8 cellular contexts compared by ENCODE assay signal in genomic region chr1:65255088-65256050, GRCh38. TPM values are rescaled to one million over a fixed set of nuclear protein-coding genes. Genes with fewer than 3 reads are reported as not detected.
A peak's percentile ranks its signal among the peaks of the same experiment; 100 is the strongest.
DNase-seq lines count a peak whose midpoint lies in the region; ATAC-seq and TF ChIP-seq lines count a peak whose summit lies in the region.

No MANE protein-coding gene starts in this region.

- no peak overlapping the region for H2BK120ac ChIP-seq in mesendoderm (ENCODE audit: low read depth, low read length)

- no peaks in the 10 kb centered on the region for H3K27me3 ChIP-seq in Peyer's patch
- H3K27me3 ChIP-seq in effector memory CD4-positive, alpha-beta T cell (replicated peaks; ENCODE audit: control insufficient read depth, insufficient read depth, low read length, poor library complexity, severe bottlenecking) = no peaks in the 10 kb centered on the region
- H3K27me3 ChIP-seq in mesendoderm (ENCODE audit: insufficient read depth, low read length, poor library complexity) = no peaks in the 10 kb centered on the region
- no peaks in the 10 kb centered on the region for H3K27me3 ChIP-seq in upper lobe of right lung

- no peak for DNase-seq in Peyer's patch
- DNase-seq in effector memory CD4-positive, alpha-beta T cell = no peak
- peak; percentile 49 for DNase-seq in mesendoderm
- no peak for DNase-seq in upper lobe of right lung

- ATAC-seq in GM18502 (IDR thresholded peaks at IDR 0.05; ENCODE audit: poor library complexity, unreplicated experiment) (peak; percentile 5), upper lobe of right lung (no peak), HG03095 (IDR thresholded peaks at IDR 0.05; ENCODE audit: unreplicated experiment) (no peak), HG03432 (IDR thresholded peaks at IDR 0.05; ENCODE audit: unreplicated experiment) (no peak)

- peak overlapping the region; percentile 86 for H3K23ac ChIP-seq in mesendoderm (ENCODE audit: low read length)

- H4K5ac ChIP-seq in mesendoderm (ENCODE audit: low read length) = no peak overlapping the region

- peaks cover 5% of the 10 kb centered on the region for H3K79me1 ChIP-seq in mesendoderm (ENCODE audit: low read length)

- H2BK5ac ChIP-seq in mesendoderm (ENCODE audit: low read length) = no peak overlapping the region

- no peaks in the 10 kb centered on the region for H3K9me3 ChIP-seq in Peyer's patch
- H3K9me3 ChIP-seq in effector memory CD4-positive, alpha-beta T cell (ENCODE audit: control insufficient read depth, low read length) = no peaks in the 10 kb centered on the region
- no peaks in the 10 kb centered on the region for H3K9me3 ChIP-seq in upper lobe of right lung

- H3K4me3 ChIP-seq in Peyer's patch = peak overlapping the region; percentile 40 to 77 (median 74)
- H3K4me3 ChIP-seq in effector memory CD4-positive, alpha-beta T cell (ENCODE audit: insufficient read depth, low read depth, low read length, poor library complexity, severe bottlenecking) = peak overlapping the region; percentile 60
- peak overlapping the region; percentile 81 for H3K4me3 ChIP-seq in mesendoderm (ENCODE audit: low read length)
- H3K4me3 ChIP-seq in upper lobe of right lung = peak overlapping the region; percentile 72

- H3K18ac ChIP-seq in mesendoderm (ENCODE audit: low read length) = peak overlapping the region; percentile 76

- peak overlapping the region; percentile 87 for H3K9ac ChIP-seq in mesendoderm (ENCODE audit: low read length)

- no CpG with 5 or more reads among the region's 28 CpGs for WGBS in mesendoderm (ENCODE audit: extremely low coverage, insufficient coverage, low lambda C conversion rate)

- H2BK15ac ChIP-seq in mesendoderm (replicated peaks; ENCODE audit: low read depth) = no peak overlapping the region

- H4K8ac ChIP-seq in mesendoderm (ENCODE audit: low read depth, low read length) = no peak overlapping the region

- H3K36me3 ChIP-seq in Peyer's patch (no peaks in the 10 kb centered on the region), mesendoderm (ENCODE audit: control insufficient read depth, insufficient read depth, low read length) (no peaks in the 10 kb centered on the region), upper lobe of right lung (no peaks in the 10 kb centered on the region)
- H3K36me3 ChIP-seq in effector memory CD4-positive, alpha-beta T cell (ENCODE audit: control insufficient read depth, insufficient read depth, low read length) = no peaks in the 10 kb centered on the region

- peak overlapping the region; percentile 93 for H3K56ac ChIP-seq in mesendoderm (ENCODE audit: low read length)

- H3K4me2 ChIP-seq in mesendoderm (ENCODE audit: low read length) = peak overlapping the region; percentile 99

- intact Hi-C loops in upper lobe of right lung (cut with DNase I) = no loop called here

- H3K27ac ChIP-seq in 22Rv1 (peak overlapping the region; percentile 57), Peyer's patch (peak overlapping the region in 1 of 4 donors; percentile 67), mesendoderm (ENCODE audit: low read depth, low read length) (no peak overlapping the region), upper lobe of right lung (no peak overlapping the region)
- H3K27ac ChIP-seq in effector memory CD4-positive, alpha-beta T cell (ENCODE audit: insufficient read depth, low read length, poor library complexity, severe bottlenecking) = no peak overlapping the region

- no peak for TF ChIP-seq CTCF in 22Rv1 (IDR thresholded peaks at IDR 0.05)
- no peak for TF ChIP-seq CTCF in Peyer's patch (IDR thresholded peaks at IDR 0.05)
- TF ChIP-seq CTCF in upper lobe of right lung (IDR thresholded peaks at IDR 0.05) = no peak

- TF ChIP-seq POLR2A in Peyer's patch (IDR thresholded peaks at IDR 0.05) = no peak

- no peaks in the 10 kb centered on the region for H3K79me2 ChIP-seq in mesendoderm (ENCODE audit: control insufficient read depth, insufficient read depth, low read length)

- H3K4ac ChIP-seq in mesendoderm (ENCODE audit: low read depth, low read length) = peak overlapping the region; percentile 26

- peak overlapping the region; percentile 77 for H2AK5ac ChIP-seq in mesendoderm (ENCODE audit: low read length)

- H3K4me1 ChIP-seq in Peyer's patch = no peaks in the 10 kb centered on the region
- peaks cover 10% of the 10 kb centered on the region for H3K4me1 ChIP-seq in effector memory CD4-positive, alpha-beta T cell (ENCODE audit: control insufficient read depth, insufficient read depth, low read length, poor library complexity, severe bottlenecking)
- H3K4me1 ChIP-seq in mesendoderm (ENCODE audit: control insufficient read depth, low read depth, low read length) = peaks cover 9% of the 10 kb centered on the region
- peaks cover 3% of the 10 kb centered on the region for H3K4me1 ChIP-seq in upper lobe of right lung

RNA-seq across cellular contexts. Expression of gene DNAJC6, which starts 54.0 kb away (rescaled TPM):
- total RNA-seq in Peyer's patch (1 to 10 TPM in 1 of 4 donors, under 1 TPM in 2, not detected in 1; 0.35 to 1.7 (median 0.76) TPM), upper lobe of right lung (6.6 TPM)
- 1.5 TPM for polyA plus RNA-seq in mesendoderm (2013, experiment 1 of 2)
- 1.3 TPM for polyA plus RNA-seq in mesendoderm (2013, experiment 2 of 2)
